Comparison of ENCODE assay signal across 33 cellular contexts in the genomic region with DNA sequence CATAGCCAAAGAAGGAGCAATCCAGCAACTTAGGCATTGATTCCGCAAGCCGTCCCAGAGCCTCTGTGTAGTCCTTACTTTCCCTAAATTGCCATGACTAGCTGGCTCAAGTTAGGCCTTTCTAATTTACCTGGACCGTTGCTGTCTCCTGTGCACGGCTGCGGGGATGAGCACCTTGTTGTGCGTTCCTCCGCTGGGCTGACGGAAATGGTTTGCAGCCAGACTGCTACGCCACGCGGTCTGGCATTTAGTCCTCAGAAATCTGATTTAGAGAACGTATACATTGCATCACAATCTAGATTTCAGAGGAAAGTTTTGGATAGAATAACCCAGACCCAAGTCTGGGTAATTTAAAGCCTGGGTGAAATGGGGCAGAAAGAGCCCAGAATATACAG.
A peak's percentile ranks its signal among the peaks of the same experiment; 100 is the strongest.
DNase-seq lines count a peak whose midpoint lies in the region; ATAC-seq, FAIRE-seq and TF ChIP-seq lines count a peak whose summit lies in the region.
"Had no signal": no experiment of that assay in that cellular context is flagged by ENCODE, and none has a peak within 500 bp of the region (broad histone marks: within the 10 kb centered on the region; RNA-seq: fewer than 3 reads in every experiment).

No MANE protein-coding gene starts in this region.

- no peaks in the 10 kb centered on the region for H3K9me3 ChIP-seq in HEK293 (ENCODE audit: control insufficient read depth, insufficient read depth, low read depth, low read length)
- no peaks in the 10 kb centered on the region for H3K9me3 ChIP-seq in H1 (ENCODE audit: insufficient read depth in 2 of 2, low read depth in 1 of 2, low read length in 1 of 2)
- H3K9me3 ChIP-seq in left ventricle myocardium inferior (replicated peaks), result no peaks in the 10 kb centered on the region
- H3K9me3 ChIP-seq: adrenal gland, lower lobe of right lung, SK-N-SH, upper lobe of right lung had no signal

- intact Hi-C loops in left ventricle myocardium inferior (cut with micrococcal nuclease), result no loop called here

- H3K36me3 Mint-ChIP-seq in stimulated activated memory B cell treated with anti-CD40 and anti-IgM and Interleukin-4, amounts not matched to agents 10 μg/mL and 1 μg/mL and 100 μg/mL, for 72 hours, result no peaks in the 10 kb centered on the region
- H3K36me3 Mint-ChIP-seq: activated CD8-positive, alpha-beta memory T cell treated with anti-CD3 and anti-CD28 coated beads, Interleukin-2, amount 10 ng/mL, durations not matched to agents 7 days and 5 days; CD8-positive, alpha-beta memory T cell had no signal

- H3K27ac Mint-ChIP-seq in stimulated activated memory B cell treated with anti-CD40 and anti-IgM and Interleukin-4, amounts not matched to agents 10 μg/mL and 1 μg/mL and 100 μg/mL, for 72 hours, result peak overlapping the region; percentile 53
- H3K27ac Mint-ChIP-seq: activated CD4-positive, alpha-beta T cell treated with anti-CD3 and anti-CD28 coated beads, Interleukin-2, amount 10 ng/mL, durations not matched to agents 24 days and 14 days had no signal

- no peak for TF ChIP-seq EP300 in H1 (IDR thresholded peaks at IDR 0.05; ENCODE audit: borderline replicate concordance in 1 of 2, low read depth in 2 of 2, low read length in 2 of 2)

- H2BK15ac ChIP-seq in H1 (ENCODE audit: low read length), result no peak overlapping the region

- peak; percentile 79 for DNase-seq in NCI-H446 treated with DMSO at 0.1 percent for 48 hours (lab: John Stamatoyannopoulos, UW)
- DNase-seq in NCI-H446 (lab: John Stamatoyannopoulos, UW), result no peak
- no peak for DNase-seq in H1 (ENCODE audit: low read depth in 1 of 2, low spot score in 2 of 2)
- DNase-seq in left ventricle myocardium inferior, result no peak
- DNase-seq in cerebellar cortex (ENCODE audit: low spot score), result no peak
- DNase-seq in effector CD8-positive, alpha-beta T cell (lab: John Stamatoyannopoulos, UW), result no peak
- DNase-seq: 8988T; activated CD8-positive, alpha-beta memory T cell treated with anti-CD3 and anti-CD28 coated beads, Interleukin-2, amount 10 ng/mL, durations not matched to agents 7 days and 5 days; activated naive CD4-positive, alpha-beta T cell; activated T-cell treated with anti-CD3 and anti-CD28 coated beads, Interleukin-2, amount 50 U/mL, for 48 hours; adrenal gland; brain microvascular endothelial cell; CD8-positive, alpha-beta memory T cell; DND-41; HCEC 1CT; head of caudate nucleus; Kasumi-1; lower lobe of right lung; NCI-H1436; NCI-H2081 treated with DMSO at 0.1 percent for 48 hours; NCI-H82; right cardiac atrium; SK-N-SH; stimulated activated CD4-positive, alpha-beta T cell treated with anti-CD3 and anti-CD28 coated beads, Interleukin-2, amount 100 ng/mL, for 48 hours; T1000; upper lobe of right lung; WERI-Rb-1 had no signal

- TF ChIP-seq CTCF in HEK293 (tag by site-specific recombination; IDR thresholded peaks at IDR 0.05), result no peak
- TF ChIP-seq CTCF in H1 (IDR thresholded peaks at IDR 0.05; ENCODE audit: control extremely low read depth in 1 of 3, insufficient read depth in 1 of 3, low read depth in 1 of 3, low read length in 3 of 3), result no peak
- no peak for TF ChIP-seq CTCF in left ventricle myocardium inferior (IDR thresholded peaks at IDR 0.05; ENCODE audit: borderline replicate concordance)

- peaks cover 17% of the 10 kb centered on the region for H3K4me1 Mint-ChIP-seq in stimulated activated memory B cell treated with anti-CD40 and anti-IgM and Interleukin-4, amounts not matched to agents 10 μg/mL and 1 μg/mL and 100 μg/mL, for 72 hours

- H3K27ac ChIP-seq in HEK293 (ENCODE audit: extremely low read depth, low read depth, low read length), result no peak overlapping the region
- no peak overlapping the region for H3K27ac ChIP-seq in H1 (ENCODE audit: low read depth, low read length)
- no peak overlapping the region for H3K27ac ChIP-seq in left ventricle myocardium inferior (replicated peaks)
- H3K27ac ChIP-seq: adrenal gland, brain microvascular endothelial cell, lower lobe of right lung, parathyroid adenoma, upper lobe of right lung, WERI-Rb-1 had no signal

- no peak for ATAC-seq in stimulated activated memory B cell treated with anti-CD40 and anti-IgM and Interleukin-4, amounts not matched to agents 10 μg/mL and 1 μg/mL and 100 μg/mL, for 72 hours
- ATAC-seq: upper lobe of right lung had no signal

- no peak for FAIRE-seq in H1 (lab: Jason Lieb, UNC)
- FAIRE-seq: GM18507 had no signal

- no peak overlapping the region for H3K9ac ChIP-seq in H1 (replicated peaks in 1 of 4; ENCODE audit: extremely low read depth in 1 of 4, low read depth in 3 of 4, low read length in 3 of 4)
- H3K9ac ChIP-seq: parathyroid adenoma, SK-N-SH had no signal

- H3K4me2 ChIP-seq in H1 (ENCODE audit: insufficient read depth in 1 of 2, low read depth in 2 of 2, low read length in 2 of 2), result no peak overlapping the region
- H3K4me2 ChIP-seq: SK-N-SH had no signal

- H3K79me2 ChIP-seq in H1 (ENCODE audit: control insufficient read depth in 1 of 2, insufficient read depth in 2 of 2, low read length in 2 of 2), result no peaks in the 10 kb centered on the region
- H3K79me2 ChIP-seq: parathyroid adenoma had no signal

- H3K36me3 ChIP-seq in HEK293 (ENCODE audit: control insufficient read depth in 2 of 2, insufficient read depth in 1 of 2, low read length in 2 of 2) (no peaks in the 10 kb centered on the region), H1 (ENCODE audit: control insufficient read depth in 2 of 4, insufficient read depth in 4 of 4, low read length in 3 of 4) (no peaks in the 10 kb centered on the region), left ventricle myocardium inferior (no peaks in the 10 kb centered on the region)
- H3K36me3 ChIP-seq: adrenal gland, brain microvascular endothelial cell, lower lobe of right lung, upper lobe of right lung, WERI-Rb-1 had no signal

- H3K56ac ChIP-seq in H1 (replicated peaks; ENCODE audit: insufficient read length, low read depth, low read length), result no peak overlapping the region

- no peak overlapping the region for H3K4me3 Mint-ChIP-seq in stimulated activated memory B cell treated with anti-CD40 and anti-IgM and Interleukin-4, amounts not matched to agents 10 μg/mL and 1 μg/mL and 100 μg/mL, for 72 hours
- H3K4me3 Mint-ChIP-seq: activated CD8-positive, alpha-beta memory T cell treated with anti-CD3 and anti-CD28 coated beads, Interleukin-2, amount 10 ng/mL, durations not matched to agents 7 days and 5 days had no signal

- H3K18ac ChIP-seq in H1 (ENCODE audit: extremely low read depth, low read length), result no peak overlapping the region

- no peak overlapping the region for H3K14ac ChIP-seq in H1 (ENCODE audit: insufficient read length)

- no peak for TF ChIP-seq POLR2A in H1 (IDR thresholded peaks at IDR 0.05; ENCODE audit: control extremely low read depth in 1 of 2, low read depth in 2 of 2, low read length in 2 of 2)

- no peaks in the 10 kb centered on the region for H3K23me2 ChIP-seq in H1 (ENCODE audit: low read depth, low read length)

- no peak overlapping the region for H2BK20ac ChIP-seq in H1 (ENCODE audit: low read length)

- H2AK5ac ChIP-seq in H1 (ENCODE audit: low read depth, low read length), result no peak overlapping the region

- H3K79me1 ChIP-seq in H1 (ENCODE audit: low read depth, low read length), result no peaks in the 10 kb centered on the region

- no peak overlapping the region for H4K5ac ChIP-seq in H1 (ENCODE audit: insufficient read length, low read depth, low read length)

- no peak overlapping the region for H3K23ac ChIP-seq in H1 (ENCODE audit: insufficient read length)

- H3K4ac ChIP-seq in H1 (replicated peaks; ENCODE audit: insufficient read length, low read depth, low read length), result no peak overlapping the region

- H4K20me1 ChIP-seq in H1 (replicated peaks in 1 of 2; ENCODE audit: control insufficient read depth in 1 of 2, insufficient read depth in 2 of 2, low read length in 2 of 2), result no peaks in the 10 kb centered on the region

- H4K8ac ChIP-seq in H1 (ENCODE audit: extremely low read depth, insufficient read depth, low read length), result no peak overlapping the region

- H3K4me3 ChIP-seq in HEK293 (ENCODE audit: low read depth, low read length) (no peak overlapping the region), H1 (ENCODE audit: extremely low read depth in 1 of 4, insufficient read depth in 2 of 4, low read depth in 3 of 4, low read length in 4 of 4) (no peak overlapping the region), left ventricle myocardium inferior (no peak overlapping the region)
- H3K4me3 ChIP-seq: adrenal gland, lower lobe of right lung, upper lobe of right lung had no signal

- H2BK12ac ChIP-seq in H1 (ENCODE audit: low read depth, low read length), result no peak overlapping the region

- no peak overlapping the region for H4K91ac ChIP-seq in H1 (replicated peaks; ENCODE audit: insufficient read length, low read length)

- no peak for TF ChIP-seq RAD21 in H1 (IDR thresholded peaks at IDR 0.05 in 1 of 2, conservative IDR thresholded peaks at IDR 0.05 in 1 of 2; ENCODE audit: low read depth in 2 of 2, low read length in 2 of 2)

- POLR2A ChIA-PET in HEK293 (lab: Yijun Ruan, JAX), result no interaction called here
- POLR2A ChIA-PET in H1 (lab: Charles Lee; ENCODE audit: partially characterized antibody), result no interaction called here

- H2BK5ac ChIP-seq in H1 (ENCODE audit: low read depth, low read length), result no peak overlapping the region

- CTCF ChIA-PET in HEK293 (lab: Yijun Ruan, JAX) (interaction anchor here (0.9 kb wide), 1 partner anchor 100 kb away, joined by 3 read pairs; no protein-coding TSS in a partner anchor), H1 (lab: Charles Lee; ENCODE audit: partially characterized antibody) (interaction anchor here (1.2 kb wide), 2 partner anchors 9 to 12 kb away, joined by 3 to 4 read pairs; no protein-coding TSS in a partner anchor)

- no peaks in the 10 kb centered on the region for H3K9me3 Mint-ChIP-seq in stimulated activated memory B cell treated with anti-CD40 and anti-IgM and Interleukin-4, amounts not matched to agents 10 μg/mL and 1 μg/mL and 100 μg/mL, for 72 hours
- H3K9me3 Mint-ChIP-seq: activated CD4-positive, alpha-beta T cell treated with anti-CD3 and anti-CD28 coated beads, Interleukin-2, amount 10 ng/mL, durations not matched to agents 24 days and 14 days; CD8-positive, alpha-beta memory T cell; neural crest cell had no signal

- peaks cover 7% of the 10 kb centered on the region for H3K4me1 ChIP-seq in HEK293 (ENCODE audit: control insufficient read depth, insufficient read depth, low read length)
- H3K4me1 ChIP-seq in H1 (replicated peaks in 1 of 4; ENCODE audit: control insufficient read depth in 3 of 4, insufficient read depth in 4 of 4, low read length in 3 of 4), result no peaks in the 10 kb centered on the region; a peak in 1 of 7 replicates
- H3K4me1 ChIP-seq in left ventricle myocardium inferior, result peaks cover 28% of the 10 kb centered on the region
- H3K4me1 ChIP-seq: adrenal gland, lower lobe of right lung, parathyroid adenoma, upper lobe of right lung had no signal

- H2BK120ac ChIP-seq in H1 (replicated peaks; ENCODE audit: low read depth, low read length), result no peak overlapping the region

- 0 out of 2 replicates have a peak overlapping the region, but pooled peaks have one; percentile 37 for H2AFZ ChIP-seq in H1 (ENCODE audit: low read length)
- H2AFZ ChIP-seq: parathyroid adenoma had no signal

- 94% methylated on average over 12 of the region's 12 CpGs; no CpG with 5 or more reads in 1 of the 2 experiments for WGBS in H1 (ENCODE audit: extremely low coverage in 1 of 2, insufficient coverage in 1 of 2, insufficient read length in 1 of 2, insufficient replicate concordance in 2 of 2, low coverage in 1 of 2, low lambda C conversion rate in 2 of 2, missing lambda C conversion rate in 1 of 2), 2 experiments

- H3K27me3 ChIP-seq in H1 (replicated peaks in 1 of 4; ENCODE audit: control insufficient read depth in 3 of 4, extremely low read depth in 1 of 4, insufficient read depth in 3 of 4, low read length in 3 of 4) (peaks cover 0 to 1% (median 0%) of the 10 kb centered on the region in 4 experiments; a peak in 1 of 7 replicates), left ventricle myocardium inferior (ENCODE audit: low read depth) (no peaks in the 10 kb centered on the region)
- H3K27me3 ChIP-seq: adrenal gland, brain microvascular endothelial cell, upper lobe of right lung had no signal

- no peaks in the 10 kb centered on the region for H3K27me3 Mint-ChIP-seq in stimulated activated memory B cell treated with anti-CD40 and anti-IgM and Interleukin-4, amounts not matched to agents 10 μg/mL and 1 μg/mL and 100 μg/mL, for 72 hours
- H3K27me3 Mint-ChIP-seq: CD8-positive, alpha-beta memory T cell had no signal
